Comparison of ENCODE assay signal across 16 cellular contexts in the genomic region with DNA sequence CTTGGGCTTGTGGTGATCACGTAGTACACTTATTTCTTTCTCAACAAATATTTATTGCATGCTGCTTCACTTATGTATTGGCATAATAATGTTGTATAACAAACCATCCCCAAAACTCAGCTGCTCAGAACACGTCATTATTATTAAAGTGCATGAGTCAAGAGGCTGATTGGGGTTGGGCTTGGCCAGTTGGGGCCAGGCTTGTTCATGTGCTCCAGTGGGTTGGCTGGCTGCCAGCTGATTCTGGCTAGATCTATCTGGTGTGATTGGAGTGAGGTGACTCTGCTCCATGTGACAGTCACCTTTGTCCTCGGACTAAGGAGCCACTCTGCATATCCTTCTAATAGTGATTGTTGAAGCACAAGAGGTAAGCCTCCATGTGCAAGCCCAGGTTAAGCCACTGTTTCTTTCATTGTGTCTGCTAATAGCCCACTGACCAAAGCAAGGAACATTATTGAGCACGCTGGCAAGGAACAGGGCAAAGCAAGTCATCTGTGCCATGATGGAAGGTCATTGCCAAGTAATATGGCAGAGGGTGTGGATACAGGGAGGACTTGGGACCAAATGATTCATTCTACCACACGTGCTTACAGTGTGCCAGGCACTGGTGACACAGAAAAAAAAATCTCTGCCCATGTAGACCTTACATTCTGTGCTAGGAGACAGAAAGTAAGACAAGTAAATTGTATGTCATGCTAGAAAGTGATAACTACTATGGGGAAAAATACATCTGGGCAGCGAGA.
A peak's percentile ranks its signal among the peaks of the same experiment; 100 is the strongest.
DNase-seq lines count a peak whose midpoint lies in the region; ATAC-seq and TF ChIP-seq lines count a peak whose summit lies in the region.
"Had no signal": no experiment of that assay in that cellular context is flagged by ENCODE, and none has a peak within 500 bp of the region (broad histone marks: within the 10 kb centered on the region; RNA-seq: fewer than 3 reads in every experiment).

No MANE protein-coding gene starts in this region.

- no TSS peak for BruUV-seq in PC-9 (replicated peaks; lab: Mats Ljungman, UMichigan)

- no peaks in the 10 kb centered on the region for H3K27me3 ChIP-seq in PC-9 (ENCODE audit: insufficient read depth, low read depth)

- DNase-seq in DMS153 treated with DMSO at 0.1 percent for 48 hours (lab: John Stamatoyannopoulos, UW; ENCODE audit: unreplicated experiment) (peak; percentile 30), HS-27A (ENCODE audit: low read depth) (peak; percentile 12), SW480 (ENCODE audit: low spot score) (peak; percentile 71), mucosa of descending colon (peak; percentile 67 to 73 (median 69)), PC-9 (no peak), SIG-M5 treated with dmso at 0.1 percent for 504 hours (lab: John Stamatoyannopoulos, UW; ENCODE audit: unreplicated experiment) (no peak)
- DNase-seq: glutamatergic neuron; left cardiac atrium; naive thymus-derived CD4-positive, alpha-beta T cell; NCI-H1436; trophoblast cell had no signal

- intact Hi-C loops in mucosa of descending colon (cut with DNase I, micrococcal nuclease) = no loop called here
- intact Hi-C loops in PC-9 (cut with micrococcal nuclease; ENCODE audit: unreplicated experiment) = no loop called here

- no peaks in the 10 kb centered on the region for H3K9me2 ChIP-seq in PC-9 (ENCODE audit: insufficient read depth)

- H3K36me3 ChIP-seq in mucosa of descending colon (ENCODE audit: low read depth) = no peaks in the 10 kb centered on the region
- H3K36me3 ChIP-seq in PC-9 (ENCODE audit: low read depth) = no peaks in the 10 kb centered on the region

- H3F3A ChIP-seq in PC-9 (ENCODE audit: insufficient read depth, low read depth) = no peaks in the 10 kb centered on the region

- no peak overlapping the region for H3K4me3 ChIP-seq in mucosa of descending colon
- H3K4me3 ChIP-seq in PC-9 = no peak overlapping the region
- H3K4me3 ChIP-seq: GM12878 had no signal

- POLR2A ChIA-PET in PC-9 (lab: Charles Lee; ENCODE audit: unreplicated experiment) = no interaction called here

- H3K9me3 ChIP-seq in mucosa of descending colon = no peaks in the 10 kb centered on the region
- H3K9me3 ChIP-seq in PC-9 (ENCODE audit: insufficient read depth, low read depth) = no peaks in the 10 kb centered on the region

- ATAC-seq in mucosa of descending colon = peak; percentile 85
- ATAC-seq in GM18502 (IDR thresholded peaks at IDR 0.05; ENCODE audit: poor library complexity, unreplicated experiment) = no peak
- no peak for ATAC-seq in HG02938 (IDR thresholded peaks at IDR 0.05; ENCODE audit: unreplicated experiment)
- ATAC-seq: activated naive CD4-positive, alpha-beta T cell treated with anti-CD3 and anti-CD28 coated beads, Interleukin-2, amount 50 U/mL, for 72 hours; GM12878; left cardiac atrium; naive thymus-derived CD4-positive, alpha-beta T cell; WTC11 had no signal

- no peak for TF ChIP-seq CTCF in mucosa of descending colon (IDR thresholded peaks at IDR 0.05)
- no peak for TF ChIP-seq CTCF in PC-9 (conservative IDR thresholded peaks at IDR 0.05)

- no peak overlapping the region for H3K4me2 ChIP-seq in PC-9

- H3K79me2 ChIP-seq in PC-9 (ENCODE audit: low read depth) = no peaks in the 10 kb centered on the region

- H3K4me1 ChIP-seq in mucosa of descending colon (ENCODE audit: low read depth) (no peaks in the 10 kb centered on the region), PC-9 (replicated peaks; ENCODE audit: insufficient read depth) (no peaks in the 10 kb centered on the region)

- H3K27ac ChIP-seq in PC-9 = no peak overlapping the region

- no peak overlapping the region for H2AFZ ChIP-seq in PC-9

- H4K20me1 ChIP-seq in PC-9 (ENCODE audit: insufficient read depth) = no peaks in the 10 kb centered on the region

- CTCF ChIA-PET in PC-9 (lab: Charles Lee) = no interaction called here

Comparison
In these comparisons a context has a peak if more than half of its experiments do, and no peak if none do; other contexts are left out.
1. DNase-seq: peak in DMS153 treated with DMSO at 0.1 percent for 48 hours (single experiment), HS-27A (single experiment), SW480 (single experiment) and mucosa of descending colon (3 of 3); none in PC-9 (0 of 2) and SIG-M5 treated with dmso at 0.1 percent for 504 hours (single experiment).